ENCODE assay signal across 8 cellular contexts in the genomic region with DNA sequence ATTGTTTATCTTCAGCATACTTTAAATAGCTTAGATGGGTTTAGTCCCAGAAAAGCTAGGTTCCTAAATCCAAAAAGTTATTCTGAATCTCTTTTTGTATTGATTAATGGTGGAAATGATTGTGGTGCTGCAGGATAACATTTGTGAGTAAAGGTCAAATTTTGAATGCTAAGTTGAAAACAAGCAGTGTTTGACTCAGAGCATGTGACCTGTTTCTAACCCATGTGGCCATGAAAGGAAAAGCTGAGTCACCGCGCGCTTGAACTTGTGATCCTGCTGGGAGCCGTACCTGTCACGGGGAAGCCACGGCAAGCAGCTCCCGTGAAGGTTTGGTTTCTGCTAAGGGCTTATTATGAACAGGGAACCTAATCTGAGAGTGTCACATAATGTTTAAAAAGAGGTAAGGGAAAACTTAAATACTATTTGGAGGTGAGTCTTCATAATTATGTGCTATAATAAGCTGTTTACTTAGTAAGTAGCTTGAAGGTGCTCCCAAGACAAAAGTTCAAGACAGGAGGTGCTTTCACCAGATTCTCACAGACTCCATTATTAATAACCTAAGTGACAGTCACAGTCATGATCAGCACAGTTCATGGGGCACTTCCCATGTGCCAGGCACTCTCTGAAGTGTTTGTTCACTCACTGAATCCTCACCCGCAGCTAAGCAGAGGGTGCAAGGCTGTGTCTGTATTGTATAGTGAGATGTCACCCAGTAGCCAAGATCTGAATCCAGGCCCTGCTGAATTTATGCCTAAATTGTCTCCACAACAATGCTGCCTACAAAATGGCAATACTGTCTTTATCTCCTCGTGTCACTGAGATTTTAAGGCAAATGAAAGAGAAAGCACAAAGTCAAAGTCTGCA.
DNase-seq lines count a peak whose midpoint lies in the region; ATAC-seq, FAIRE-seq and TF ChIP-seq lines count a peak whose summit lies in the region.

No MANE protein-coding gene starts in this region.

- WGBS in A549 (ENCODE audit: missing lambda C conversion rate) = 13% methylated on average over 9 of the region's 9 CpGs
- 17 to 18% methylated on average over 7 to 8 of the region's 9 CpGs for WGBS in gastroesophageal sphincter (ENCODE audit: low coverage in 1 of 2), 2 donors
- 26 to 37% (median 31%) methylated on average over 9 of the region's 9 CpGs for WGBS in ovary, 3 donors
- 56 to 61% methylated on average over 9 of the region's 9 CpGs for WGBS in thyroid gland, 2 donors

- TF ChIP-seq EP300 in A549 (IDR thresholded peaks at IDR 0.05) (0 out of 5 replicates have a peak, but pooled peaks of 1 of the 2 experiments have one; percentile 45), gastroesophageal sphincter (IDR thresholded peaks at IDR 0.05) (no peak), ovary (IDR thresholded peaks at IDR 0.05) (peak; percentile 66)

- peak; percentile 90 to 92 for ATAC-seq in A549
- peak; percentile 89 for ATAC-seq in GM18861 (IDR thresholded peaks at IDR 0.05; ENCODE audit: unreplicated experiment)
- peak; percentile 93 for ATAC-seq in HG03095 (IDR thresholded peaks at IDR 0.05; ENCODE audit: unreplicated experiment)
- peak; percentile 93 for ATAC-seq in gastroesophageal sphincter

- DNase-seq in A549 (ENCODE audit: low read depth in 1 of 2, low spot score in 1 of 2) (peak; percentile 67 to 92), OCI-M1 (lab: John Stamatoyannopoulos, UW) (peak; percentile 79), ovary (peak; percentile 78 to 90 (median 86)), thyroid gland (peak; percentile 41 to 53)
- peak; percentile 37 to 53 for DNase-seq in activated T-helper 1 cell treated with anti-CD3 and anti-CD28 coated beads, Interleukin-2, amount 50 U/mL, for 16 hours (ENCODE audit: low read depth in 1 of 2, low spot score in 1 of 2)

- no peaks in the 10 kb centered on the region for H3K36me3 ChIP-seq in gastroesophageal sphincter
- no peaks in the 10 kb centered on the region for H3K36me3 ChIP-seq in ovary
- no peaks in the 10 kb centered on the region for H3K36me3 ChIP-seq in thyroid gland

- H3K27me3 ChIP-seq in gastroesophageal sphincter = no peaks in the 10 kb centered on the region
- no peaks in the 10 kb centered on the region for H3K27me3 ChIP-seq in ovary
- no peaks in the 10 kb centered on the region for H3K27me3 ChIP-seq in thyroid gland

- H3K27ac ChIP-seq in A549 = peak overlapping the region; percentile 80 to 86
- H3K27ac ChIP-seq in gastroesophageal sphincter = peak overlapping the region; percentile 84 to 95 (median 87)
- peak overlapping the region in 1 of 2 donors; percentile 71 for H3K27ac ChIP-seq in ovary
- H3K27ac ChIP-seq in thyroid gland = peak overlapping the region in 2 of 3 donors; percentile 17 to 45

- peaks cover 38% of the 10 kb centered on the region for H3K4me1 ChIP-seq in A549
- peaks cover 13 to 51% (median 20%) of the 10 kb centered on the region in 3 donors for H3K4me1 ChIP-seq in gastroesophageal sphincter
- H3K4me1 ChIP-seq in ovary (ENCODE audit: insufficient read depth) = peaks cover 7% of the 10 kb centered on the region
- peaks cover 0 to 4% of the 10 kb centered on the region in 2 donors for H3K4me1 ChIP-seq in thyroid gland

- no peak for FAIRE-seq in A549 (lab: Jason Lieb, UNC)

- TF ChIP-seq RAD21 in A549 (conservative IDR thresholded peaks at IDR 0.05 in 1 of 2, IDR thresholded peaks at IDR 0.05 in 1 of 2) = no peak

- no peak for TF ChIP-seq CTCF in A549 (IDR thresholded peaks at IDR 0.05)
- TF ChIP-seq CTCF in gastroesophageal sphincter (IDR thresholded peaks at IDR 0.05) = no peak
- no peak for TF ChIP-seq CTCF in ovary (IDR thresholded peaks at IDR 0.05)
- no peak for TF ChIP-seq CTCF in thyroid gland (IDR thresholded peaks at IDR 0.05)

- CTCF ChIA-PET in A549 (lab: Yijun Ruan, JAX) = interaction anchor here (0.7 to 5.7 kb wide), 22 partner anchors 9 to 1860 kb away, joined by 3 to 29 read pairs (median 4); no protein-coding TSS in a partner anchor

- TF ChIP-seq POLR2A in A549 (IDR thresholded peaks at IDR 0.05; ENCODE audit: low read length) (no peak), gastroesophageal sphincter (IDR thresholded peaks at IDR 0.05) (no peak), ovary (IDR thresholded peaks at IDR 0.05) (no peak), thyroid gland (IDR thresholded peaks at IDR 0.05) (no peak)

- H3K9me3 ChIP-seq in A549 (no peaks in the 10 kb centered on the region), gastroesophageal sphincter (no peaks in the 10 kb centered on the region), ovary (no peaks in the 10 kb centered on the region), thyroid gland (no peaks in the 10 kb centered on the region)

- intact Hi-C loops in ovary (cut with DNase I) (no loop called here), thyroid gland (cut with DNase I) (no loop called here)

- H3K4me3 ChIP-seq in A549 (peak overlapping the region; percentile 19; the same call in 2 of the 3 replicates), gastroesophageal sphincter (peak overlapping the region; percentile 25 to 35), ovary (no peak overlapping the region), thyroid gland (replicated peaks in 1 of 3) (no peak overlapping the region)

- POLR2A ChIA-PET in A549 (lab: Yijun Ruan, JAX) = interaction anchor here (1.0 to 1.5 kb wide), 4 partner anchors 869 to 1201 kb away, joined by 3 to 8 read pairs (median 4); partner anchors contain the start of gene IRS2

- H3K4me2 ChIP-seq in A549 = peak overlapping the region; percentile 87

TF ChIP-seq in A549, 52 proteins besides CTCF, POLR2A, EP300 and RAD21:
- peak; percentile 54; the same call in 1 of the 2 replicates for TF ChIP-seq FOSL2 (IDR thresholded peaks at IDR 0.05)
- peak; percentile 91 for TF ChIP-seq FOSL2 (CRISPR knock-in tag; IDR thresholded peaks at IDR 0.05)
- TF ChIP-seq NFE2L2 (conservative IDR thresholded peaks at IDR 0.05; ENCODE audit: low read length) = peak; percentile 80
- 0 out of 2 replicates have a peak, but pooled peaks have one; percentile 31 for TF ChIP-seq GATA3 (IDR thresholded peaks at IDR 0.05; ENCODE audit: borderline replicate concordance)
- no peak for TF ChIP-seq NPAS2 (CRISPR knock-in tag; IDR thresholded peaks at IDR 0.05; ENCODE audit: borderline replicate concordance)
- TF ChIP-seq, protein P1, sequence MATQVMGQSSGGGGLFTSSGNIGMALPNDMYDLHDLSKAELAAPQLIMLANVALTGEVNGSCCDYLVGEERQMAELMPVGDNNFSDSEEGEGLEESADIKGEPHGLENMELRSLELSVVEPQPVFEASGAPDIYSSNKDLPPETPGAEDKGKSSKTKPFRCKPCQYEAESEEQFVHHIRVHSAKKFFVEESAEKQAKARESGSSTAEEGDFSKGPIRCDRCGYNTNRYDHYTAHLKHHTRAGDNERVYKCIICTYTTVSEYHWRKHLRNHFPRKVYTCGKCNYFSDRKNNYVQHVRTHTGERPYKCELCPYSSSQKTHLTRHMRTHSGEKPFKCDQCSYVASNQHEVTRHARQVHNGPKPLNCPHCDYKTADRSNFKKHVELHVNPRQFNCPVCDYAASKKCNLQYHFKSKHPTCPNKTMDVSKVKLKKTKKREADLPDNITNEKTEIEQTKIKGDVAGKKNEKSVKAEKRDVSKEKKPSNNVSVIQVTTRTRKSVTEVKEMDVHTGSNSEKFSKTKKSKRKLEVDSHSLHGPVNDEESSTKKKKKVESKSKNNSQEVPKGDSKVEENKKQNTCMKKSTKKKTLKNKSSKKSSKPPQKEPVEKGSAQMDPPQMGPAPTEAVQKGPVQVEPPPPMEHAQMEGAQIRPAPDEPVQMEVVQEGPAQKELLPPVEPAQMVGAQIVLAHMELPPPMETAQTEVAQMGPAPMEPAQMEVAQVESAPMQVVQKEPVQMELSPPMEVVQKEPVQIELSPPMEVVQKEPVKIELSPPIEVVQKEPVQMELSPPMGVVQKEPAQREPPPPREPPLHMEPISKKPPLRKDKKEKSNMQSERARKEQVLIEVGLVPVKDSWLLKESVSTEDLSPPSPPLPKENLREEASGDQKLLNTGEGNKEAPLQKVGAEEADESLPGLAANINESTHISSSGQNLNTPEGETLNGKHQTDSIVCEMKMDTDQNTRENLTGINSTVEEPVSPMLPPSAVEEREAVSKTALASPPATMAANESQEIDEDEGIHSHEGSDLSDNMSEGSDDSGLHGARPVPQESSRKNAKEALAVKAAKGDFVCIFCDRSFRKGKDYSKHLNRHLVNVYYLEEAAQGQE (IDR thresholded peaks at IDR 0.05) = no peak
- 0 out of 2 replicates have a peak, but pooled peaks have one; percentile 29 for TF ChIP-seq HOXB5 (CRISPR knock-in tag; IDR thresholded peaks at IDR 0.05)
- no peak for TF ChIP-seq TP53 (CRISPR knock-in tag; IDR thresholded peaks at IDR 0.05)
- no peak for TF ChIP-seq CHD2 (IDR thresholded peaks at IDR 0.05; ENCODE audit: low read length, partially characterized antibody)
- TF ChIP-seq USF2 (IDR thresholded peaks at IDR 0.05) = peak; percentile 91
- peak; percentile 28 to 38; a peak in 1 of 5 replicates for TF ChIP-seq JUN (IDR thresholded peaks at IDR 0.05)
- TF ChIP-seq MAFK (IDR thresholded peaks at IDR 0.05; ENCODE audit: partially characterized antibody) = peak; percentile 94
- TF ChIP-seq ZSCAN20 (CRISPR knock-in tag; IDR thresholded peaks at IDR 0.05) = no peak
- peak; percentile 47; the same call in 1 of the 2 replicates for TF ChIP-seq RARB (CRISPR knock-in tag; IDR thresholded peaks at IDR 0.05)
- TF ChIP-seq HEYL (CRISPR knock-in tag; IDR thresholded peaks at IDR 0.05) = peak; percentile 53; the same call in 1 of the 2 replicates
- TF ChIP-seq RNF2 (IDR thresholded peaks at IDR 0.05; ENCODE audit: borderline replicate concordance, low read depth) = no peak
- TF ChIP-seq JUNB (IDR thresholded peaks at IDR 0.05) = no peak
- TF ChIP-seq EHF (CRISPR knock-in tag; IDR thresholded peaks at IDR 0.05) = peak; percentile 41; the same call in 1 of the 2 replicates
- TF ChIP-seq MAX (IDR thresholded peaks at IDR 0.05) = peak; percentile 83
- TF ChIP-seq ZNF302 (CRISPR knock-in tag; IDR thresholded peaks at IDR 0.05) = 0 out of 2 replicates have a peak, but pooled peaks have one; percentile 63

Comparison
In these comparisons a context has a peak if more than half of its experiments do, and no peak if none do; other contexts are left out.
1. H3K4me3 ChIP-seq: peak in A549 (single experiment) and gastroesophageal sphincter (2 of 2); none in ovary (single experiment) and thyroid gland (0 of 3).
2. Peak in every context shown above with its lines, with median percentiles within 50 percentile points of each other: ATAC-seq and DNase-seq.